Comparison of ENCODE assay signal across 28 cellular contexts in the genomic region with DNA sequence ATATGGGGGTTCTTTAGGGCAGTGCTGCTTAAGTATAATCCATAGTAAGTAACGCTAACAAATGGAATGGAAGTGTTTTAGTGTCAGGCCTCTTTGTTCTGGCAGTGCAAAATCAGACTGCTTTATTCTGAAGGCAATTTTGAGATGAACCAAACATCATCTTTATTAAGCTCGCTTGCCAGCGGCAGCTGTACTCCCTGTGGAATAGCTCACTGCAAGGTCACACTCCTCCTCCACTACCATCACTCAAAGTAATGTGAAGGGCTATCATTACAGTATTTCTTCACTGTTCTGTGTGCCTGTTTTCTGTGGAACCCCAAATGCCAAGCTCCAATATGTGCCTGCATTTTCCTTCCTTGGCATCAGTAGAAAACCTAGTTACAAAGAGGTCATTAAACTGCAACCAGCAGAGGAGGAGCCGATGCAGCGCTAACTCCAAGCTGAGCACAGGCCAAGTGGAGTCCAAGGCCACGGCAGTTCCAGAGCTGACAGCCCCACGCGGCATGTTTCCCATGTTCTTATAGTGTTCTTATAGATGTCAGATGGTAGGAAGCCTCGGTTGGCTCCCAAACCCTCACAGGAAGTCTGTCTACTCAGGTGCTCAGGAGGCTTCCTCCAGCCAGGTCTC. TPM values are rescaled to one million over a fixed set of nuclear protein-coding genes. Genes with fewer than 3 reads are reported as not detected.
DNase-seq lines count a peak whose midpoint lies in the region; ATAC-seq and TF ChIP-seq lines count a peak whose summit lies in the region.
"Had no signal": no experiment of that assay in that cellular context is flagged by ENCODE, and none has a peak within 500 bp of the region (broad histone marks: within the 10 kb centered on the region; RNA-seq: fewer than 3 reads in every experiment).

No MANE protein-coding gene starts in this region.

- TF ChIP-seq POLR2A in heart left ventricle (IDR thresholded peaks at IDR 0.05) = no peak

- no peak for TF ChIP-seq CTCF in heart left ventricle (IDR thresholded peaks at IDR 0.05)
- no peak for TF ChIP-seq CTCF in nephron (IDR thresholded peaks at IDR 0.05; ENCODE audit: unreplicated experiment in 3 of 3)
- TF ChIP-seq CTCF in activated CD8-positive, alpha-beta T cell treated with anti-CD3 and anti-CD28 coated beads for 36 hours (IDR thresholded peaks at IDR 0.05) = no peak

- no peaks in the 10 kb centered on the region for H3K27me3 Mint-ChIP-seq in nephron (ENCODE audit: low read depth)
- H3K27me3 Mint-ChIP-seq in activated CD8-positive, alpha-beta T cell treated with anti-CD3 and anti-CD28 coated beads for 36 hours = no peaks in the 10 kb centered on the region
- H3K27me3 Mint-ChIP-seq: activated B cell treated with CpG ODN at 0.5 μM for 24 hours; activated naive CD4-positive, alpha-beta T cell treated with anti-CD3 and anti-CD28 coated beads, Interleukin-2, amount 10 ng/mL, durations not matched to agents 7 days and 5 days; CD8-positive, alpha-beta memory T cell; progenitor cell of endocrine pancreas; stimulated activated naive CD8-positive, alpha-beta T cell treated with anti-CD3 and anti-CD28 coated beads, Interleukin-15, amount 100 ng/mL, for 72 hours had no signal

- 69 to 83% (median 79%) methylated on average over 6 to 9 of the region's 9 CpGs for WGBS in heart left ventricle, 4 donors

- H3K36me3 Mint-ChIP-seq in nephron (ENCODE audit: low read depth) = peaks cover 61% of the 10 kb centered on the region
- peaks cover 21% of the 10 kb centered on the region for H3K36me3 Mint-ChIP-seq in activated CD8-positive, alpha-beta T cell treated with anti-CD3 and anti-CD28 coated beads for 36 hours (ENCODE audit: low read depth)

- POLR2A ChIA-PET in activated CD8-positive, alpha-beta T cell treated with anti-CD3 and anti-CD28 coated beads for 36 hours (lab: Charles Lee) = interaction anchor here (1.0 to 1.1 kb wide), 2 partner anchors 24 to 116 kb away, joined by 3 to 4 read pairs; no protein-coding TSS in a partner anchor

- H3K27ac Mint-ChIP-seq in nephron = peak overlapping the region; percentile 9 to 79 (median 35)
- H3K27ac Mint-ChIP-seq in activated CD8-positive, alpha-beta T cell treated with anti-CD3 and anti-CD28 coated beads for 36 hours = no peak overlapping the region
- H3K27ac Mint-ChIP-seq: activated B cell treated with CpG ODN at 0.5 μM for 24 hours; activated naive CD4-positive, alpha-beta T cell treated with anti-CD3 and anti-CD28 coated beads, Interleukin-2, amount 10 ng/mL, durations not matched to agents 7 days and 5 days; HFFc6; progenitor cell of endocrine pancreas; stimulated activated naive CD8-positive, alpha-beta T cell treated with anti-CD3 and anti-CD28 coated beads, Interleukin-15, amount 100 ng/mL, for 72 hours had no signal

- no peaks in the 10 kb centered on the region for H3K9me3 Mint-ChIP-seq in nephron
- H3K9me3 Mint-ChIP-seq in activated CD8-positive, alpha-beta T cell treated with anti-CD3 and anti-CD28 coated beads for 36 hours = no peaks in the 10 kb centered on the region
- H3K9me3 Mint-ChIP-seq: activated B cell treated with CpG ODN at 0.5 μM for 24 hours; activated naive CD4-positive, alpha-beta T cell treated with anti-CD3 and anti-CD28 coated beads, Interleukin-2, amount 10 ng/mL, durations not matched to agents 7 days and 5 days; CD8-positive, alpha-beta memory T cell; HFFc6; neural progenitor cell; stimulated activated naive CD8-positive, alpha-beta T cell treated with anti-CD3 and anti-CD28 coated beads, Interleukin-15, amount 100 ng/mL, for 72 hours had no signal

- H3K4me3 Mint-ChIP-seq in nephron = no peak overlapping the region
- no peak overlapping the region for H3K4me3 Mint-ChIP-seq in activated CD8-positive, alpha-beta T cell treated with anti-CD3 and anti-CD28 coated beads for 36 hours
- H3K4me3 Mint-ChIP-seq: activated B cell treated with CpG ODN at 0.5 μM for 24 hours; activated naive CD4-positive, alpha-beta T cell treated with anti-CD3 and anti-CD28 coated beads, Interleukin-2, amount 10 ng/mL, durations not matched to agents 7 days and 5 days; CD8-positive, alpha-beta memory T cell; HFFc6; neural progenitor cell; stimulated activated naive CD8-positive, alpha-beta T cell treated with anti-CD3 and anti-CD28 coated beads, Interleukin-15, amount 100 ng/mL, for 72 hours had no signal

- no peak overlapping the region for H3K4me3 ChIP-seq in heart left ventricle
- H3K4me3 ChIP-seq: neural progenitor cell, Peyer's patch, skin epidermis, transverse colon had no signal

- peaks cover 16% of the 10 kb centered on the region for H3K4me1 Mint-ChIP-seq in nephron
- no peaks in the 10 kb centered on the region for H3K4me1 Mint-ChIP-seq in activated CD8-positive, alpha-beta T cell treated with anti-CD3 and anti-CD28 coated beads for 36 hours (ENCODE audit: low read depth)
- H3K4me1 Mint-ChIP-seq: activated B cell treated with CpG ODN at 0.5 μM for 24 hours; activated naive CD4-positive, alpha-beta T cell treated with anti-CD3 and anti-CD28 coated beads, Interleukin-2, amount 10 ng/mL, durations not matched to agents 7 days and 5 days; CD8-positive, alpha-beta memory T cell; neural progenitor cell; stimulated activated naive CD8-positive, alpha-beta T cell treated with anti-CD3 and anti-CD28 coated beads, Interleukin-15, amount 100 ng/mL, for 72 hours had no signal

- no peaks in the 10 kb centered on the region for H3K27me3 ChIP-seq in heart left ventricle
- H3K27me3 ChIP-seq: neural progenitor cell, Peyer's patch, transverse colon had no signal

- H3K27ac ChIP-seq in heart left ventricle (no peak overlapping the region), temporal lobe (ENCODE audit: low read depth, low read length) (peak overlapping the region; percentile 63)
- H3K27ac ChIP-seq: neural progenitor cell, Peyer's patch, skin epidermis, transverse colon had no signal

- H3K4me1 ChIP-seq in heart left ventricle = peaks cover 0 to 32% (median 8%) of the 10 kb centered on the region in 12 donors
- H3K4me1 ChIP-seq: neural progenitor cell, Peyer's patch, transverse colon had no signal

- CTCF ChIA-PET in activated CD8-positive, alpha-beta T cell treated with anti-CD3 and anti-CD28 coated beads for 36 hours (lab: Charles Lee) = interaction anchor here (1.4 to 1.6 kb wide), 2 partner anchors 11 to 17 kb away, joined by 3 to 4 read pairs; no protein-coding TSS in a partner anchor

- ATAC-seq in heart left ventricle (peak in 3 of 4 donors; percentile 19 to 46 (median 30)), Right ventricle myocardium inferior (no peak), left ventricle myocardium superior (peak; percentile 49), GM21390 (IDR thresholded peaks at IDR 0.05; ENCODE audit: unreplicated experiment) (no peak)
- no peak for ATAC-seq in activated CD8-positive, alpha-beta T cell treated with anti-CD3 and anti-CD28 coated beads for 36 hours
- ATAC-seq: stimulated activated naive CD8-positive, alpha-beta T cell treated with anti-CD3 and anti-CD28 coated beads, Interleukin-15, amount 100 ng/mL, for 72 hours had no signal

- intact Hi-C loops in heart left ventricle (cut with DNase I) = no loop called here
- intact Hi-C loops in Right ventricle myocardium inferior (cut with DNase I) = no loop called here
- intact Hi-C loops in left ventricle myocardium superior (cut with micrococcal nuclease) = no loop called here
- intact Hi-C loops in activated CD8-positive, alpha-beta T cell treated with anti-CD3 and anti-CD28 coated beads for 36 hours (cut with micrococcal nuclease) = no loop called here

- DNase-seq in heart left ventricle (no peak), Right ventricle myocardium inferior (ENCODE audit: missing footprints) (no peak), left ventricle myocardium superior (peak; percentile 31), mesenteric fat pad (ENCODE audit: low spot score) (no peak)
- DNase-seq in activated CD8-positive, alpha-beta T cell treated with anti-CD3 and anti-CD28 coated beads for 36 hours = no peak
- DNase-seq: activated B cell treated with CpG ODN at 0.5 μM for 24 hours; activated CD4-positive, alpha-beta T cell treated with anti-CD3 and anti-CD28 coated beads, Interleukin-2, amount 50 U/mL, for 4 hours; activated naive CD4-positive, alpha-beta T cell treated with anti-CD3 and anti-CD28 coated beads, Interleukin-2, amount 10 ng/mL, durations not matched to agents 7 days and 5 days; amniotic stem cell; CD8-positive, alpha-beta memory T cell; cortex of kidney; foreskin melanocyte; GOT3; HFFc6; Kasumi-1; NCI-H2171; NCI-H524 treated with DMSO at 0.1 percent for 48 hours; Peyer's patch; stimulated activated naive CD8-positive, alpha-beta T cell treated with anti-CD3 and anti-CD28 coated beads, Interleukin-15, amount 100 ng/mL, for 72 hours; SW 1271; T1000; transverse colon had no signal

- H3K9me3 ChIP-seq in heart left ventricle = no peaks in the 10 kb centered on the region
- H3K9me3 ChIP-seq: Peyer's patch, transverse colon had no signal

- H3K36me3 ChIP-seq in heart left ventricle = peaks cover 0 to 89% (median 78%) of the 10 kb centered on the region in 9 donors

RNA-seq across cellular contexts. Expression of gene BCCIP, which starts 21.4 kb away (rescaled TPM):
- total RNA-seq in heart left ventricle = 10 to 100 TPM; 31.3 to 62.2 (median 44.4) TPM
- polyA plus RNA-seq in heart left ventricle = 10 to 100 TPM; 72.6 to 81.0 TPM
- total RNA-seq in Right ventricle myocardium inferior = 38.4 TPM
- total RNA-seq in left ventricle myocardium superior = 43.4 TPM
- 28.5 TPM for total RNA-seq in temporal lobe
- 57.7 TPM for total RNA-seq in mesenteric fat pad
- 100 to 1,000 TPM; 113 to 117 TPM for total RNA-seq in activated CD8-positive, alpha-beta T cell treated with anti-CD3 and anti-CD28 coated beads for 36 hours

RNA-seq across cellular contexts. Expression of gene UROS, which starts 21.7 kb away (rescaled TPM):
- 10 to 100 TPM; 50.5 to 81.4 (median 68.5) TPM for total RNA-seq in heart left ventricle
- 10 to 100 TPM; 38.3 to 75.3 TPM for polyA plus RNA-seq in heart left ventricle
- 71.8 TPM for total RNA-seq in Right ventricle myocardium inferior
- 75.2 TPM for total RNA-seq in left ventricle myocardium superior
- 36.9 TPM for total RNA-seq in temporal lobe
- 50.6 TPM for total RNA-seq in mesenteric fat pad
- total RNA-seq in activated CD8-positive, alpha-beta T cell treated with anti-CD3 and anti-CD28 coated beads for 36 hours = 10 to 100 TPM; 30.9 to 35.4 TPM

RNA-seq across cellular contexts. Expression of gene DHX32, which starts 36.3 kb away (rescaled TPM):
- total RNA-seq in heart left ventricle (10 to 100 TPM; 26.7 to 60.7 (median 44.1) TPM), Right ventricle myocardium inferior (42.3 TPM), left ventricle myocardium superior (48.1 TPM), temporal lobe (19.2 TPM), mesenteric fat pad (29.6 TPM)
- polyA plus RNA-seq in heart left ventricle = 10 to 100 TPM; 24.6 to 28.8 TPM
- 10 to 100 TPM; 26.6 to 27.8 TPM for total RNA-seq in activated CD8-positive, alpha-beta T cell treated with anti-CD3 and anti-CD28 coated beads for 36 hours

RNA-seq across cellular contexts. Expression of gene FANK1, which starts 51.6 kb away (rescaled TPM):
- total RNA-seq in heart left ventricle (1 to 10 TPM in 1 of 9 donors, under 1 TPM in 5, not detected in 3; 0.33 to 1.8 (median 0.39) TPM), Right ventricle myocardium inferior (0.51 TPM), left ventricle myocardium superior (0.35 TPM), temporal lobe (1.5 TPM), mesenteric fat pad (0.42 TPM)
- polyA plus RNA-seq in heart left ventricle = under 1 TPM; 0.47 to 0.53 TPM
- under 1 TPM; 0.45 to 0.58 TPM for total RNA-seq in activated CD8-positive, alpha-beta T cell treated with anti-CD3 and anti-CD28 coated beads for 36 hours
- polyA plus RNA-seq: CD8-positive, alpha-beta memory T cell had no signal

Comparison
In these comparisons a context has a peak if more than half of its experiments do, and no peak if none do; other contexts are left out.
1. ATAC-seq: peak in heart left ventricle (3 of 4) and left ventricle myocardium superior (single experiment); none in Right ventricle myocardium inferior (single experiment), activated CD8-positive, alpha-beta T cell treated with anti-CD3 and anti-CD28 coated beads for 36 hours (single experiment) and GM21390 (single experiment).